17 cellular contexts compared by ENCODE assay signal in genomic region chr7:154304231-154304630, GRCh38.
DNase-seq lines count a peak whose midpoint lies in the region; ATAC-seq and TF ChIP-seq lines count a peak whose summit lies in the region.
"Had no signal": no experiment of that assay in that cellular context is flagged by ENCODE, and none has a peak within 500 bp of the region (broad histone marks: within the 10 kb centered on the region; RNA-seq: fewer than 3 reads in every experiment).

No MANE protein-coding gene starts in this region.

- H3K9me3 ChIP-seq in SK-N-SH (no peaks in the 10 kb centered on the region), ectodermal cell (ENCODE audit: control insufficient read depth, low read length) (no peaks in the 10 kb centered on the region), neural cell (ENCODE audit: low read length) (no peaks in the 10 kb centered on the region)

- CTCF ChIA-PET in SK-N-SH (lab: Yijun Ruan, JAX), result interaction anchor here (0.7 to 2.1 kb wide), 2 partner anchors 10 to 17 kb away, joined by 4 to 6 read pairs; no protein-coding TSS in a partner anchor

- H3K4me3 ChIP-seq in SK-N-SH (ENCODE audit: low read depth in 2 of 2, low read length in 1 of 2) (peak overlapping the region in 1 of 2 experiments; percentile 43; a peak in 1 of 4 replicates), ectodermal cell (ENCODE audit: insufficient read depth, low read depth, low read length) (peak overlapping the region; percentile 37), neural cell (ENCODE audit: low read length) (peak overlapping the region; percentile 78), foreskin fibroblast (ENCODE audit: low read depth in 1 of 2, low read length in 2 of 2) (no peak overlapping the region)
- H3K4me3 ChIP-seq: GM23248, SJSA1 had no signal

- H3K4me1 ChIP-seq in SK-N-SH (ENCODE audit: control insufficient read depth in 1 of 2, insufficient read depth in 2 of 2, low read depth in 1 of 2, low read length in 1 of 2), result peaks cover 0 to 21% of the 10 kb centered on the region in 2 experiments; a peak in 2 of 4 replicates
- H3K4me1 ChIP-seq in ectodermal cell (ENCODE audit: control insufficient read depth, insufficient read depth, low read length), result peaks cover 8% of the 10 kb centered on the region
- H3K4me1 ChIP-seq: SJSA1 had no signal

- H3K27me3 ChIP-seq in SK-N-SH (ENCODE audit: insufficient read depth) (no peaks in the 10 kb centered on the region), ectodermal cell (ENCODE audit: control insufficient read depth, insufficient read depth, low read length, poor library complexity, severe bottlenecking) (peaks cover 11% of the 10 kb centered on the region), neural cell (ENCODE audit: insufficient read depth, low read depth, low read length) (no peaks in the 10 kb centered on the region)
- H3K27me3 ChIP-seq: SJSA1 had no signal

- H4K20me1 ChIP-seq in SK-N-SH (ENCODE audit: insufficient read depth) (no peaks in the 10 kb centered on the region), neural cell (ENCODE audit: insufficient read depth) (no peaks in the 10 kb centered on the region)

- H2AFZ ChIP-seq in SK-N-SH (ENCODE audit: low read depth) (no peak overlapping the region), neural cell (ENCODE audit: low read depth, low read length) (no peak overlapping the region)
- H2AFZ ChIP-seq: GM23248 had no signal

- H3K27ac Mint-ChIP-seq in activated T-helper 17 cell treated with anti-CD3 and anti-CD28 coated beads, Interleukin-2, amount 50 U/mL, for 72 hours, result no peak overlapping the region
- H3K27ac Mint-ChIP-seq: HFFc6 had no signal

- H3K4me3 Mint-ChIP-seq in activated T-helper 17 cell treated with anti-CD3 and anti-CD28 coated beads, Interleukin-2, amount 50 U/mL, for 72 hours, result no peak overlapping the region
- H3K4me3 Mint-ChIP-seq: HFFc6 had no signal

- ATAC-seq in SK-N-SH treated with all-trans-retinoic acid at 6 μM for 48 hours, result no peak
- ATAC-seq in activated T-helper 17 cell treated with anti-CD3 and anti-CD28 coated beads, Interleukin-2, amount 50 U/mL, for 72 hours (replicated peaks), result no peak

- no peak overlapping the region for H3K4me2 ChIP-seq in SK-N-SH
- peak overlapping the region; percentile 1 for H3K4me2 ChIP-seq in neural cell (ENCODE audit: low read length)

- TF ChIP-seq EP300 in SK-N-SH (IDR thresholded peaks at IDR 0.05; ENCODE audit: borderline replicate concordance in 1 of 2, low read depth in 1 of 2, low read length in 1 of 2) (no peak), neural cell (conservative IDR thresholded peaks at IDR 0.05; ENCODE audit: poor library complexity, severe bottlenecking) (no peak)

- no peaks in the 10 kb centered on the region for H3K79me2 ChIP-seq in SK-N-SH (ENCODE audit: insufficient read depth)
- peaks cover 15% of the 10 kb centered on the region for H3K79me2 ChIP-seq in neural cell (replicated peaks; ENCODE audit: insufficient read depth, low read length)

- H3K27ac ChIP-seq in SK-N-SH (ENCODE audit: low read depth in 2 of 2, low read length in 1 of 2) (0 out of 4 replicates have a peak overlapping the region, but pooled peaks of 1 of the 2 experiments have one; percentile 25), ectodermal cell (ENCODE audit: insufficient read depth, low read depth, low read length, poor library complexity, severe bottlenecking) (no peak overlapping the region), neural cell (ENCODE audit: low read length) (peak overlapping the region; percentile 70)
- H3K27ac ChIP-seq: GM23248, RWPE1, SJSA1 had no signal

- H3F3A ChIP-seq in SK-N-SH (replicated peaks; ENCODE audit: insufficient read depth) (no peaks in the 10 kb centered on the region), neural cell (ENCODE audit: insufficient read depth, low read length, poor library complexity, severe bottlenecking) (no peaks in the 10 kb centered on the region)

- TF ChIP-seq RAD21 in SK-N-SH (IDR thresholded peaks at IDR 0.05; ENCODE audit: low read length), result no peak
- no peak for TF ChIP-seq RAD21 in neural cell (conservative IDR thresholded peaks at IDR 0.05)

- no peak overlapping the region for H3K9ac ChIP-seq in SK-N-SH
- H3K9ac ChIP-seq in neural cell (ENCODE audit: low read length), result peak overlapping the region; percentile 70
- H3K9ac ChIP-seq: GM23248 had no signal

- H3K36me3 ChIP-seq in SK-N-SH (replicated peaks in 1 of 2; ENCODE audit: control insufficient read depth in 1 of 2, insufficient read depth in 2 of 2, low read length in 1 of 2) (no peaks in the 10 kb centered on the region), ectodermal cell (ENCODE audit: control insufficient read depth, insufficient read depth, low read length) (no peaks in the 10 kb centered on the region), neural cell (ENCODE audit: insufficient read depth, low read length) (no peaks in the 10 kb centered on the region)
- H3K36me3 ChIP-seq: SJSA1 had no signal

- peaks cover 7% of the 10 kb centered on the region for H3K27me3 Mint-ChIP-seq in activated T-helper 17 cell treated with anti-CD3 and anti-CD28 coated beads, Interleukin-2, amount 50 U/mL, for 72 hours

- no peaks in the 10 kb centered on the region for H3K4me1 Mint-ChIP-seq in activated T-helper 17 cell treated with anti-CD3 and anti-CD28 coated beads, Interleukin-2, amount 50 U/mL, for 72 hours

- H3K36me3 Mint-ChIP-seq in activated T-helper 17 cell treated with anti-CD3 and anti-CD28 coated beads, Interleukin-2, amount 50 U/mL, for 72 hours (ENCODE audit: low read depth), result no peaks in the 10 kb centered on the region

- TF ChIP-seq CTCF in SK-N-SH (IDR thresholded peaks at IDR 0.05) (no peak), neural cell (IDR thresholded peaks at IDR 0.05; ENCODE audit: poor library complexity, severe bottlenecking) (no peak), foreskin fibroblast (IDR thresholded peaks at IDR 0.05; ENCODE audit: low read depth, low read length) (no peak)

- H3K9me2 ChIP-seq in SK-N-SH (no peaks in the 10 kb centered on the region), neural cell (ENCODE audit: insufficient read depth, low read length) (no peaks in the 10 kb centered on the region)

- H3K9me3 Mint-ChIP-seq in activated T-helper 17 cell treated with anti-CD3 and anti-CD28 coated beads, Interleukin-2, amount 50 U/mL, for 72 hours, result no peaks in the 10 kb centered on the region

- DNase-seq in SK-N-SH, result peak; percentile 65
- no peak for DNase-seq in pons (ENCODE audit: low spot score)
- no peak for DNase-seq in foreskin fibroblast
- DNase-seq in SHP77 treated with DMSO at 0.1 percent for 48 hours (lab: John Stamatoyannopoulos, UW), result no peak
- DNase-seq: GM23248; HFFc6; KG1; NCI-H1105 treated with DMSO at 0.1 percent for 48 hours; NCI-H2227 treated with DMSO at 0.1 percent for 48 hours; NCI-H526 treated with DMSO at 0.1 percent for 48 hours; NK-92 treated with Interleukin-12 subunit alpha and Interleukin-12 subunit beta, amount 100 ng/mL, for 24 hours had no signal

- WGBS in SK-N-SH (ENCODE audit: low lambda C conversion rate), result 26% methylated on average over 4 of the region's 4 CpGs
- WGBS in ectodermal cell, 2 experiments, result 49 to 51% methylated on average over 4 of the region's 4 CpGs

- POLR2A ChIA-PET in SK-N-SH (lab: Yijun Ruan, JAX), result interaction anchor here (0.9 to 2.3 kb wide), 2 partner anchors 10 to 135 kb away, joined by 3 to 6 read pairs; no protein-coding TSS in a partner anchor

TF ChIP-seq in SK-N-SH, 30 proteins besides CTCF, POLR2A, EP300 and RAD21:
- TF ChIP-seq RXRA (IDR thresholded peaks at IDR 0.05; ENCODE audit: borderline replicate concordance, low read depth) (no peak), POLR2AphosphoS5 (IDR thresholded peaks at IDR 0.05; ENCODE audit: low read depth, low read length) (no peak), NFIC (IDR thresholded peaks at IDR 0.05; ENCODE audit: borderline replicate concordance) (no peak)

TF ChIP-seq in SK-N-SH treated with all-trans-retinoic acid at 6 μM for 48 hours, 23 proteins besides CTCF, POLR2A, EP300 and RAD21 (continues in another document):
- no peak for TF ChIP-seq BACH2 (CRISPR knock-in tag; IDR thresholded peaks at IDR 0.05; ENCODE audit: borderline replicate concordance)
- no peak for TF ChIP-seq ZC3H10 (CRISPR knock-in tag; IDR thresholded peaks at IDR 0.05)
- no peak for TF ChIP-seq ISL1 (CRISPR knock-in tag; IDR thresholded peaks at IDR 0.05)
- TF ChIP-seq ESRRG (CRISPR knock-in tag; IDR thresholded peaks at IDR 0.05), result no peak
- TF ChIP-seq TCF4 (CRISPR knock-in tag; IDR thresholded peaks at IDR 0.05; ENCODE audit: borderline replicate concordance), result no peak
- no peak for TF ChIP-seq SNAI2 (CRISPR knock-in tag; IDR thresholded peaks at IDR 0.05)
- TF ChIP-seq PPARA (CRISPR knock-in tag; IDR thresholded peaks at IDR 0.05; ENCODE audit: borderline replicate concordance), result no peak
- TF ChIP-seq GLIS3 (CRISPR knock-in tag; IDR thresholded peaks at IDR 0.05), result no peak
- no peak for TF ChIP-seq ZNF565 (CRISPR knock-in tag; conservative IDR thresholded peaks at IDR 0.05; ENCODE audit: low read depth)
- TF ChIP-seq ZFP30 (CRISPR knock-in tag; IDR thresholded peaks at IDR 0.05), result no peak
- no peak for TF ChIP-seq ZNF8 (CRISPR knock-in tag; IDR thresholded peaks at IDR 0.05)

TF ChIP-seq in neural cell, 6 proteins besides CTCF, POLR2A, EP300 and RAD21 (continues in another document):
- TF ChIP-seq MXI1 (conservative IDR thresholded peaks at IDR 0.05; ENCODE audit: poor library complexity, severe bottlenecking), result no peak
- TF ChIP-seq REST (IDR thresholded peaks at IDR 0.05; ENCODE audit: borderline replicate concordance), result no peak
- TF ChIP-seq SMC3 (conservative IDR thresholded peaks at IDR 0.05; ENCODE audit: poor library complexity), result no peak

Comparison
In these comparisons a context has a peak if more than half of its experiments do, and no peak if none do; other contexts are left out.
1. H3K4me3 ChIP-seq: peak in ectodermal cell (single experiment) and neural cell (single experiment); none in foreskin fibroblast (0 of 2).